23 cellular contexts compared by ENCODE assay signal in genomic region chr12:122354958-122355641, GRCh38.
DNase-seq lines count a peak whose midpoint lies in the region; ATAC-seq and TF ChIP-seq lines count a peak whose summit lies in the region.
"Had no signal": no experiment of that assay in that cellular context is flagged by ENCODE, and none has a peak within 500 bp of the region (broad histone marks: within the 10 kb centered on the region; RNA-seq: fewer than 3 reads in every experiment).

No MANE protein-coding gene starts in this region.

- ATAC-seq in activated T-helper 17 cell treated with anti-CD3 and anti-CD28 coated beads, Interleukin-2, amount 50 U/mL, for 72 hours (replicated peaks): no peak
- ATAC-seq: A549, GM12878, left lobe of liver had no signal

- peak overlapping the region; percentile 64 for H3K27ac Mint-ChIP-seq in activated naive CD4-positive, alpha-beta T cell treated with anti-CD3 and anti-CD28 coated beads, Interleukin-2, amount 10 ng/mL, durations not matched to agents 7 days and 5 days
- no peak overlapping the region for H3K27ac Mint-ChIP-seq in activated naive CD4-positive, alpha-beta T cell treated with anti-CD3 and anti-CD28 coated beads for 36 hours
- peak overlapping the region; percentile 36 for H3K27ac Mint-ChIP-seq in activated T-helper 17 cell treated with anti-CD3 and anti-CD28 coated beads, Interleukin-2, amount 50 U/mL, for 72 hours
- H3K27ac Mint-ChIP-seq in endothelial cell (ENCODE audit: unreplicated experiment): peak overlapping the region; percentile 30
- H3K27ac Mint-ChIP-seq in HFFc6: no peak overlapping the region
- H3K27ac Mint-ChIP-seq: nephron; stimulated activated naive CD8-positive, alpha-beta T cell treated with anti-CD3 and anti-CD28 coated beads, Interleukin-15, Interleukin-2, amounts not matched to agents 100 ng/mL and 50 ng/mL, for 24 hours had no signal

- no peak overlapping the region for H3K4me3 Mint-ChIP-seq in activated naive CD4-positive, alpha-beta T cell treated with anti-CD3 and anti-CD28 coated beads, Interleukin-2, amount 10 ng/mL, durations not matched to agents 7 days and 5 days
- no peak overlapping the region for H3K4me3 Mint-ChIP-seq in activated naive CD4-positive, alpha-beta T cell treated with anti-CD3 and anti-CD28 coated beads for 36 hours
- no peak overlapping the region for H3K4me3 Mint-ChIP-seq in activated T-helper 17 cell treated with anti-CD3 and anti-CD28 coated beads, Interleukin-2, amount 50 U/mL, for 72 hours
- peak overlapping the region; percentile 31 for H3K4me3 Mint-ChIP-seq in endothelial cell (ENCODE audit: unreplicated experiment)
- no peak overlapping the region for H3K4me3 Mint-ChIP-seq in HFFc6
- H3K4me3 Mint-ChIP-seq: nephron; stimulated activated naive CD8-positive, alpha-beta T cell treated with anti-CD3 and anti-CD28 coated beads, Interleukin-15, Interleukin-2, amounts not matched to agents 100 ng/mL and 50 ng/mL, for 24 hours had no signal

- DNase-seq in activated naive CD4-positive, alpha-beta T cell treated with anti-CD3 and anti-CD28 coated beads, Interleukin-2, amount 10 ng/mL, durations not matched to agents 7 days and 5 days: no peak
- DNase-seq in activated naive CD4-positive, alpha-beta T cell treated with anti-CD3 and anti-CD28 coated beads for 36 hours: no peak
- no peak for DNase-seq in endothelial cell (ENCODE audit: low spot score)
- DNase-seq in globus pallidus (ENCODE audit: low spot score): no peak
- DNase-seq in NCI-H2227 (lab: John Stamatoyannopoulos, UW; ENCODE audit: unreplicated experiment): no peak
- DNase-seq in HFFc6: no peak
- no peak for DNase-seq in NCI-H748 treated with DMSO at 0.1 percent for 48 hours (lab: John Stamatoyannopoulos, UW)
- DNase-seq: activated CD4-positive, alpha-beta T cell treated with anti-CD3 and anti-CD28 coated beads, Interleukin-2, amount 50 U/mL, for 48 hours; activated naive CD4-positive, alpha-beta T cell treated with Interleukin-2 at 50 U/mL for 16 hours; activated T-cell treated with anti-CD3 and anti-CD28 coated beads, Interleukin-2, amount 50 U/mL, for 48 hours; CD4-positive, CD25-positive, alpha-beta regulatory T cell; effector CD4-positive, alpha-beta T cell; KBM-7; NCI-H1105 treated with DMSO at 0.1 percent for 48 hours; NCI-H2029 treated with DMSO at 0.1 percent for 48 hours; NK-92 treated with Interleukin-12 subunit alpha and Interleukin-12 subunit beta, amount 100 ng/mL, for 24 hours; stimulated activated CD4-positive, alpha-beta T cell treated with anti-CD3 and anti-CD28 coated beads, Interleukin-1b, Interleukin-23, amount 100 ng/mL, for 48 hours had no signal

- CTCF ChIA-PET in activated naive CD4-positive, alpha-beta T cell treated with anti-CD3 and anti-CD28 coated beads, Interleukin-2, amount 10 ng/mL, durations not matched to agents 7 days and 5 days (lab: Charles Lee): interaction anchor here (0.6 to 3.6 kb wide), 23 partner anchors 9 to 373 kb away, joined by 3 to 34 read pairs (median 3); no protein-coding TSS in a partner anchor
- CTCF ChIA-PET in activated naive CD4-positive, alpha-beta T cell treated with anti-CD3 and anti-CD28 coated beads for 36 hours (lab: Charles Lee): interaction anchor here (0.6 to 3.0 kb wide), 18 partner anchors 11 to 917 kb away, joined by 3 to 21 read pairs (median 4); partner anchors contain the start of genes CLIP1 and DIABLO

- TF ChIP-seq CTCF in endothelial cell (IDR thresholded peaks at IDR 0.05; ENCODE audit: unreplicated experiment): no peak
- TF ChIP-seq CTCF in HFFc6 (IDR thresholded peaks at IDR 0.05): no peak

- H3K4me1 Mint-ChIP-seq in activated naive CD4-positive, alpha-beta T cell treated with anti-CD3 and anti-CD28 coated beads, Interleukin-2, amount 10 ng/mL, durations not matched to agents 7 days and 5 days: peaks cover 7% of the 10 kb centered on the region
- H3K4me1 Mint-ChIP-seq in activated naive CD4-positive, alpha-beta T cell treated with anti-CD3 and anti-CD28 coated beads for 36 hours (ENCODE audit: low read depth): peaks cover 6% of the 10 kb centered on the region
- peaks cover 5% of the 10 kb centered on the region for H3K4me1 Mint-ChIP-seq in activated T-helper 17 cell treated with anti-CD3 and anti-CD28 coated beads, Interleukin-2, amount 50 U/mL, for 72 hours
- H3K4me1 Mint-ChIP-seq in endothelial cell (ENCODE audit: unreplicated experiment) (peaks cover 8% of the 10 kb centered on the region), HFFc6 (ENCODE audit: low read depth) (peaks cover 17% of the 10 kb centered on the region)

- intact Hi-C loops in activated naive CD4-positive, alpha-beta T cell treated with anti-CD3 and anti-CD28 coated beads for 36 hours (cut with micrococcal nuclease): no loop called here

- no peaks in the 10 kb centered on the region for H3K27me3 Mint-ChIP-seq in activated naive CD4-positive, alpha-beta T cell treated with anti-CD3 and anti-CD28 coated beads, Interleukin-2, amount 10 ng/mL, durations not matched to agents 7 days and 5 days
- no peaks in the 10 kb centered on the region for H3K27me3 Mint-ChIP-seq in activated naive CD4-positive, alpha-beta T cell treated with anti-CD3 and anti-CD28 coated beads for 36 hours (ENCODE audit: low read depth)
- no peaks in the 10 kb centered on the region for H3K27me3 Mint-ChIP-seq in activated T-helper 17 cell treated with anti-CD3 and anti-CD28 coated beads, Interleukin-2, amount 50 U/mL, for 72 hours
- H3K27me3 Mint-ChIP-seq in endothelial cell (ENCODE audit: unreplicated experiment): peaks cover 6% of the 10 kb centered on the region
- no peaks in the 10 kb centered on the region; the same call in 1 of the 2 replicates for H3K27me3 Mint-ChIP-seq in HFFc6 (ENCODE audit: insufficient read depth)
- H3K27me3 Mint-ChIP-seq: CD4-positive, CD25-positive, alpha-beta regulatory T cell; stimulated activated naive CD8-positive, alpha-beta T cell treated with anti-CD3 and anti-CD28 coated beads, Interleukin-15, Interleukin-2, amounts not matched to agents 100 ng/mL and 50 ng/mL, for 24 hours had no signal

- no peaks in the 10 kb centered on the region for H3K9me3 Mint-ChIP-seq in activated naive CD4-positive, alpha-beta T cell treated with anti-CD3 and anti-CD28 coated beads, Interleukin-2, amount 10 ng/mL, durations not matched to agents 7 days and 5 days
- H3K9me3 Mint-ChIP-seq in activated naive CD4-positive, alpha-beta T cell treated with anti-CD3 and anti-CD28 coated beads for 36 hours: no peaks in the 10 kb centered on the region
- no peaks in the 10 kb centered on the region for H3K9me3 Mint-ChIP-seq in activated T-helper 17 cell treated with anti-CD3 and anti-CD28 coated beads, Interleukin-2, amount 50 U/mL, for 72 hours
- H3K9me3 Mint-ChIP-seq in endothelial cell (ENCODE audit: unreplicated experiment): no peaks in the 10 kb centered on the region
- no peaks in the 10 kb centered on the region for H3K9me3 Mint-ChIP-seq in HFFc6
- H3K9me3 Mint-ChIP-seq: CD4-positive, CD25-positive, alpha-beta regulatory T cell; stimulated activated naive CD8-positive, alpha-beta T cell treated with anti-CD3 and anti-CD28 coated beads, Interleukin-15, Interleukin-2, amounts not matched to agents 100 ng/mL and 50 ng/mL, for 24 hours had no signal

- H3K36me3 Mint-ChIP-seq in activated naive CD4-positive, alpha-beta T cell treated with anti-CD3 and anti-CD28 coated beads, Interleukin-2, amount 10 ng/mL, durations not matched to agents 7 days and 5 days: peaks cover 38% of the 10 kb centered on the region
- peaks cover 27% of the 10 kb centered on the region for H3K36me3 Mint-ChIP-seq in activated naive CD4-positive, alpha-beta T cell treated with anti-CD3 and anti-CD28 coated beads for 36 hours (ENCODE audit: low read depth)
- peaks cover 76% of the 10 kb centered on the region for H3K36me3 Mint-ChIP-seq in activated T-helper 17 cell treated with anti-CD3 and anti-CD28 coated beads, Interleukin-2, amount 50 U/mL, for 72 hours (ENCODE audit: low read depth)
- H3K36me3 Mint-ChIP-seq in endothelial cell (ENCODE audit: low read depth, unreplicated experiment) (peaks cover 37% of the 10 kb centered on the region), HFFc6 (ENCODE audit: low read depth) (peaks cover 19% of the 10 kb centered on the region)

Comparison
In these comparisons a context has a peak if more than half of its experiments do, and no peak if none do; other contexts are left out.
1. H3K27ac Mint-ChIP-seq: peak in activated naive CD4-positive, alpha-beta T cell treated with anti-CD3 and anti-CD28 coated beads, Interleukin-2, amount 10 ng/mL, durations not matched to agents 7 days and 5 days (single experiment), activated T-helper 17 cell treated with anti-CD3 and anti-CD28 coated beads, Interleukin-2, amount 50 U/mL, for 72 hours (single experiment) and endothelial cell (single experiment); none in activated naive CD4-positive, alpha-beta T cell treated with anti-CD3 and anti-CD28 coated beads for 36 hours (single experiment) and HFFc6 (single experiment).